Comparison of ENCODE assay signal across 19 cellular contexts in the genomic region with DNA sequence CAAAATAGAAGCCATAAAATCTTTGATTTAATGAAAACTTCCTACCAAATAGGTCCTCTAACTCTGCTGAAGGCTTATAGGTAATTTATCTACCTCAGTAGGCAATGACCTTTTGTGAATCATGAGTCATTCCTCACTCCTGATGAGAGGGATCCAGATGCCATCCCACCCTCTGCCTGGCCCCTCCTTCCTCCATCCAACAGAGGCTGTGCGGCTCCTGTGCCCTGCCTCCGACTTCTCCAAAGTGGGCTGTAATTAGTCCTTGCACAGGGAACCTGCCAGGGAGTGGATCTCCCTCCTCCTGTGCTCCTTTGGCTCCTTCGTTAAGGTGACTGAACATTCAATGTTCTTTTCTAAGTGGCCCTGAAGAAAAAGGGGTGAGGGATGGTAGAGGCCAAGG.
DNase-seq lines count a peak whose midpoint lies in the region.
"Had no signal": no experiment of that assay in that cellular context is flagged by ENCODE, and none has a peak within 500 bp of the region (broad histone marks: within the 10 kb centered on the region; RNA-seq: fewer than 3 reads in every experiment).

No MANE protein-coding gene starts in this region.

- H3K27ac Mint-ChIP-seq in activated CD4-positive, alpha-beta T cell treated with anti-CD3 and anti-CD28 coated beads, Interleukin-2, amount 10 ng/mL, durations not matched to agents 7 days and 5 days = no peak overlapping the region
- H3K27ac Mint-ChIP-seq: stimulated activated naive B cell treated with anti-CD40 and anti-IgM and Interleukin-4, amounts not matched to agents 10 μg/mL and 1 μg/mL and 100 μg/mL, for 72 hours had no signal

- no peaks in the 10 kb centered on the region for H3K36me3 Mint-ChIP-seq in activated CD4-positive, alpha-beta T cell treated with anti-CD3 and anti-CD28 coated beads, Interleukin-2, amount 10 ng/mL, durations not matched to agents 7 days and 5 days (ENCODE audit: low read depth)

- no peaks in the 10 kb centered on the region for H3K9me3 Mint-ChIP-seq in activated CD4-positive, alpha-beta T cell treated with anti-CD3 and anti-CD28 coated beads, Interleukin-2, amount 10 ng/mL, durations not matched to agents 7 days and 5 days
- H3K9me3 Mint-ChIP-seq: stimulated activated naive B cell treated with anti-CD40 and anti-IgM and Interleukin-4, amounts not matched to agents 10 μg/mL and 1 μg/mL and 100 μg/mL, for 72 hours had no signal

- H3K27ac ChIP-seq in cingulate gyrus (ENCODE audit: low read depth, low read length) = peak overlapping the region; percentile 42
- H3K27ac ChIP-seq in temporal lobe (ENCODE audit: low read depth, low read length) = peak overlapping the region; percentile 58
- H3K27ac ChIP-seq: hepatocyte, right atrium auricular region had no signal

- no peaks in the 10 kb centered on the region for H3K4me1 Mint-ChIP-seq in activated CD4-positive, alpha-beta T cell treated with anti-CD3 and anti-CD28 coated beads, Interleukin-2, amount 10 ng/mL, durations not matched to agents 7 days and 5 days

- CTCF ChIA-PET in activated CD4-positive, alpha-beta T cell treated with anti-CD3 and anti-CD28 coated beads, Interleukin-2, amount 10 ng/mL, durations not matched to agents 7 days and 5 days (lab: Charles Lee) = no interaction called here

- H3K4me3 Mint-ChIP-seq in activated CD4-positive, alpha-beta T cell treated with anti-CD3 and anti-CD28 coated beads, Interleukin-2, amount 10 ng/mL, durations not matched to agents 7 days and 5 days = no peak overlapping the region
- H3K4me3 Mint-ChIP-seq: stimulated activated naive B cell treated with anti-CD40 and anti-IgM and Interleukin-4, amounts not matched to agents 10 μg/mL and 1 μg/mL and 100 μg/mL, for 72 hours had no signal

- POLR2A ChIA-PET in activated CD4-positive, alpha-beta T cell treated with anti-CD3 and anti-CD28 coated beads, Interleukin-2, amount 10 ng/mL, durations not matched to agents 7 days and 5 days (lab: Charles Lee) = no interaction called here

- DNase-seq in NCI-H748 (lab: John Stamatoyannopoulos, UW; ENCODE audit: unreplicated experiment) (peak; percentile 35), NCI-H748 treated with DMSO at 0.1 percent for 48 hours (lab: John Stamatoyannopoulos, UW) (no peak), NCI-H2171 (lab: John Stamatoyannopoulos, UW) (peak; percentile 16), NCI-H446 (lab: John Stamatoyannopoulos, UW) (no peak), NCI-H146 (lab: John Stamatoyannopoulos, UW) (no peak)
- DNase-seq in activated CD4-positive, alpha-beta T cell treated with anti-CD3 and anti-CD28 coated beads, Interleukin-2, amount 10 ng/mL, durations not matched to agents 7 days and 5 days = no peak
- DNase-seq: ACHN; effector memory CD4-positive, alpha-beta T cell; Kasumi-1; left cardiac atrium; NCI-H1092 treated with DMSO at 0.1 percent for 48 hours; NCI-H526; nucleus accumbens; stimulated activated naive B cell treated with anti-CD40 and anti-IgM and Interleukin-4, amounts not matched to agents 10 μg/mL and 1 μg/mL and 100 μg/mL, for 72 hours; trophoblast cell had no signal

- H3K27me3 Mint-ChIP-seq in activated CD4-positive, alpha-beta T cell treated with anti-CD3 and anti-CD28 coated beads, Interleukin-2, amount 10 ng/mL, durations not matched to agents 7 days and 5 days = no peaks in the 10 kb centered on the region
- H3K27me3 Mint-ChIP-seq: stimulated activated naive B cell treated with anti-CD40 and anti-IgM and Interleukin-4, amounts not matched to agents 10 μg/mL and 1 μg/mL and 100 μg/mL, for 72 hours had no signal

Comparison
In these comparisons a context has a peak if more than half of its experiments do, and no peak if none do; other contexts are left out.
1. DNase-seq: peak in NCI-H748 (single experiment) and NCI-H2171 (single experiment); none in NCI-H748 treated with DMSO at 0.1 percent for 48 hours (single experiment), NCI-H446 (0 of 2), NCI-H146 (single experiment) and activated CD4-positive, alpha-beta T cell treated with anti-CD3 and anti-CD28 coated beads, Interleukin-2, amount 10 ng/mL, durations not matched to agents 7 days and 5 days (single experiment).